15 cellular contexts compared by ENCODE assay signal in genomic region chr5:91867799-91868198, GRCh38.
DNase-seq lines count a peak whose midpoint lies in the region; ATAC-seq, FAIRE-seq and TF ChIP-seq lines count a peak whose summit lies in the region.
"Had no signal": no experiment of that assay in that cellular context is flagged by ENCODE, and none has a peak within 500 bp of the region (broad histone marks: within the 10 kb centered on the region; RNA-seq: fewer than 3 reads in every experiment).

No MANE protein-coding gene starts in this region.

- H3K36me3 Mint-ChIP-seq in WTC11 = no peaks in the 10 kb centered on the region
- H3K36me3 Mint-ChIP-seq in activated CD8-positive, alpha-beta T cell treated with anti-CD3 and anti-CD28 coated beads for 36 hours (ENCODE audit: low read depth) = no peaks in the 10 kb centered on the region
- H3K36me3 Mint-ChIP-seq: CD4-positive, CD25-positive, alpha-beta regulatory T cell had no signal

- H3K4me3 ChIP-seq in HEK293 (ENCODE audit: low read depth, low read length) (no peak overlapping the region), OCI-LY3 (ENCODE audit: low read length) (no peak overlapping the region), brain microvascular endothelial cell (ENCODE audit: low read depth, low read length) (no peak overlapping the region)
- H3K4me3 ChIP-seq: BLaER1 treated with 17β-estradiol and CSF1 and Interleukin-3, amounts not matched to agents 10 nM and 100 nM had no signal

- TF ChIP-seq CTCF in HEK293 (tag by site-specific recombination; IDR thresholded peaks at IDR 0.05) (no peak), OCI-LY3 (IDR thresholded peaks at IDR 0.05; ENCODE audit: low read depth, low read length) (no peak), WTC11 (IDR thresholded peaks at IDR 0.05) (no peak), brain microvascular endothelial cell (IDR thresholded peaks at IDR 0.05; ENCODE audit: low read depth, low read length, missing control alignments) (no peak)
- no peak for TF ChIP-seq CTCF in activated CD8-positive, alpha-beta T cell treated with anti-CD3 and anti-CD28 coated beads for 36 hours (IDR thresholded peaks at IDR 0.05)

- H3K27me3 Mint-ChIP-seq in WTC11 (ENCODE audit: low read depth) = no peaks in the 10 kb centered on the region
- no peaks in the 10 kb centered on the region for H3K27me3 Mint-ChIP-seq in activated CD8-positive, alpha-beta T cell treated with anti-CD3 and anti-CD28 coated beads for 36 hours
- H3K27me3 Mint-ChIP-seq: CD4-positive, CD25-positive, alpha-beta regulatory T cell had no signal

- peak overlapping the region; percentile 14; the same call in 1 of the 2 replicates for H3K27ac Mint-ChIP-seq in WTC11
- H3K27ac Mint-ChIP-seq in activated CD8-positive, alpha-beta T cell treated with anti-CD3 and anti-CD28 coated beads for 36 hours = no peak overlapping the region
- H3K27ac Mint-ChIP-seq: CD4-positive, CD25-positive, alpha-beta regulatory T cell had no signal

- 0 out of 2 replicates have a peak, but pooled peaks cover 5% of the 10 kb centered on the region for H3K9me3 Mint-ChIP-seq in WTC11
- peaks cover 2% of the 10 kb centered on the region for H3K9me3 Mint-ChIP-seq in activated CD8-positive, alpha-beta T cell treated with anti-CD3 and anti-CD28 coated beads for 36 hours

- no peak for ATAC-seq in WTC11
- ATAC-seq in activated CD8-positive, alpha-beta T cell treated with anti-CD3 and anti-CD28 coated beads for 36 hours = no peak

- peaks cover 32% of the 10 kb centered on the region for H3K4me1 Mint-ChIP-seq in WTC11
- no peaks in the 10 kb centered on the region for H3K4me1 Mint-ChIP-seq in activated CD8-positive, alpha-beta T cell treated with anti-CD3 and anti-CD28 coated beads for 36 hours (ENCODE audit: low read depth)
- H3K4me1 Mint-ChIP-seq: CD4-positive, CD25-positive, alpha-beta regulatory T cell had no signal

- H3K27ac ChIP-seq in HEK293 (ENCODE audit: extremely low read depth, low read depth, low read length) (no peak overlapping the region), OCI-LY3 (ENCODE audit: low read length) (no peak overlapping the region), brain microvascular endothelial cell (no peak overlapping the region)
- H3K27ac ChIP-seq: BLaER1 treated with 17β-estradiol and CSF1 and Interleukin-3, amounts not matched to agents 10 nM and 100 nM had no signal

- FAIRE-seq in frontal cortex (lab: Jason Lieb, UNC) = no peak
- FAIRE-seq: GM12891, GM19239 had no signal

- H3K9me3 ChIP-seq in HEK293 (ENCODE audit: control insufficient read depth, insufficient read depth, low read depth, low read length) = no peaks in the 10 kb centered on the region
- H3K9me3 ChIP-seq in OCI-LY3 (ENCODE audit: insufficient read depth, low read length) = no peaks in the 10 kb centered on the region
- H3K9me3 ChIP-seq: BLaER1 treated with 17β-estradiol and CSF1 and Interleukin-3, amounts not matched to agents 10 nM and 100 nM had no signal

- H3K4me3 Mint-ChIP-seq in WTC11 = no peak overlapping the region
- no peak overlapping the region for H3K4me3 Mint-ChIP-seq in activated CD8-positive, alpha-beta T cell treated with anti-CD3 and anti-CD28 coated beads for 36 hours

- H3K9ac ChIP-seq in OCI-LY3 (ENCODE audit: low read length) = no peak overlapping the region
- H3K9ac ChIP-seq: BLaER1 treated with 17β-estradiol and CSF1 and Interleukin-3, amounts not matched to agents 10 nM and 100 nM had no signal

- CTCF ChIA-PET in HEK293 (lab: Yijun Ruan, JAX) = no interaction called here
- CTCF ChIA-PET in WTC11 (lab: Charles Lee) = no interaction called here
- CTCF ChIA-PET in activated CD8-positive, alpha-beta T cell treated with anti-CD3 and anti-CD28 coated beads for 36 hours (lab: Charles Lee) = no interaction called here

- H2AFZ ChIP-seq in OCI-LY3 (ENCODE audit: low read depth, low read length) = no peak overlapping the region

- DNase-seq in Caki2 (ENCODE audit: low read depth) (peak; percentile 6), WTC11 (ENCODE audit: low spot score) (no peak), brain microvascular endothelial cell (no peak), frontal cortex (ENCODE audit: low spot score in 2 of 2) (no peak)
- DNase-seq in activated CD8-positive, alpha-beta T cell treated with anti-CD3 and anti-CD28 coated beads for 36 hours = no peak
- DNase-seq: ACHN; CD4-positive, CD25-positive, alpha-beta regulatory T cell; DMS79; HCEC 1CT; IMR-90 had no signal

- H4K20me1 ChIP-seq in OCI-LY3 (ENCODE audit: insufficient read depth, low read length) = no peaks in the 10 kb centered on the region
- H4K20me1 ChIP-seq: BLaER1 treated with 17β-estradiol and CSF1 and Interleukin-3, amounts not matched to agents 10 nM and 100 nM had no signal

- POLR2A ChIA-PET in HEK293 (lab: Yijun Ruan, JAX) (no interaction called here), WTC11 (lab: Charles Lee) (no interaction called here)
- POLR2A ChIA-PET in activated CD8-positive, alpha-beta T cell treated with anti-CD3 and anti-CD28 coated beads for 36 hours (lab: Charles Lee) = no interaction called here

- intact Hi-C loops in activated CD8-positive, alpha-beta T cell treated with anti-CD3 and anti-CD28 coated beads for 36 hours (cut with micrococcal nuclease) = no loop called here

- no peaks in the 10 kb centered on the region for H3K4me1 ChIP-seq in HEK293 (ENCODE audit: control insufficient read depth, insufficient read depth, low read length)
- peaks cover 27% of the 10 kb centered on the region for H3K4me1 ChIP-seq in OCI-LY3 (ENCODE audit: low read length)

- in situ Hi-C loops in Caki2 (cut with HindIII; ENCODE audit: low pct_unique_long_range_greater_than_20kb, low sequenced_read_pairs) (no loop called here), brain microvascular endothelial cell (cut with HindIII; ENCODE audit: low pct_ligation_motif_present, low sequenced_read_pairs) (no loop called here)

- H3K79me2 ChIP-seq in OCI-LY3 (ENCODE audit: low read length) = no peaks in the 10 kb centered on the region

- H3K36me3 ChIP-seq in HEK293 (ENCODE audit: control insufficient read depth in 2 of 2, insufficient read depth in 1 of 2, low read length in 2 of 2) = no peaks in the 10 kb centered on the region
- H3K36me3 ChIP-seq in OCI-LY3 (replicated peaks; ENCODE audit: low read depth, low read length) = no peaks in the 10 kb centered on the region
- H3K36me3 ChIP-seq in brain microvascular endothelial cell (replicated peaks) = no peaks in the 10 kb centered on the region
- H3K36me3 ChIP-seq: BLaER1 treated with 17β-estradiol and CSF1 and Interleukin-3, amounts not matched to agents 10 nM and 100 nM had no signal

- H3K27me3 ChIP-seq in OCI-LY3 (ENCODE audit: low read depth, low read length) (no peaks in the 10 kb centered on the region), brain microvascular endothelial cell (replicated peaks) (no peaks in the 10 kb centered on the region)
- H3K27me3 ChIP-seq: BLaER1 treated with 17β-estradiol and CSF1 and Interleukin-3, amounts not matched to agents 10 nM and 100 nM had no signal

- H3K4me2 ChIP-seq in OCI-LY3 (ENCODE audit: low read length) = 0 out of 2 replicates have a peak overlapping the region, but pooled peaks have one; percentile 7
- H3K4me2 ChIP-seq: BLaER1 treated with 17β-estradiol and CSF1 and Interleukin-3, amounts not matched to agents 10 nM and 100 nM had no signal

TF ChIP-seq in HEK293, 187 proteins besides CTCF, POLR2A, EP300 and RAD21:
- TF ChIP-seq ZNF324 (tag by site-specific recombination; IDR thresholded peaks at IDR 0.05) = no peak
- peak; percentile 50; the same call in 1 of the 2 replicates for TF ChIP-seq ZNF623 (tag by site-specific recombination; IDR thresholded peaks at IDR 0.05)

TF ChIP-seq in WTC11, 78 proteins besides CTCF, POLR2A, EP300 and RAD21 (continues in another document):
- no peak for TF ChIP-seq ZSCAN18 (CRISPR knock-in tag; IDR thresholded peaks at IDR 0.05)
- no peak for TF ChIP-seq AR (CRISPR knock-in tag; IDR thresholded peaks at IDR 0.05)
- no peak for TF ChIP-seq E2F4 (CRISPR knock-in tag; IDR thresholded peaks at IDR 0.05; ENCODE audit: borderline replicate concordance, low read depth)
